In genomic region chr17:78401246-78401645, GRCh38 we compare ENCODE assay signal across 1 cellular context.
TF ChIP-seq lines count a peak whose summit lies in the region.

No MANE protein-coding gene starts in this region.

TF ChIP-seq in IMR-90, 13 proteins besides CTCF, POLR2A, EP300 and RAD21:
- TF ChIP-seq CHD1 (IDR thresholded peaks at IDR 0.05; ENCODE audit: low read depth, low read length) (no peak), MAZ (IDR thresholded peaks at IDR 0.05; ENCODE audit: borderline replicate concordance, low read depth, low read length) (no peak)
TF ChIP-seq in IMR-90: peak in this region for 0.
